Comparison of ENCODE assay signal across 1 cellular context in genomic region chr10:5419466-5420094, GRCh38.
TF ChIP-seq lines count a peak whose summit lies in the region.

No MANE protein-coding gene starts in this region.

TF ChIP-seq in WTC11, 78 proteins besides CTCF, POLR2A, EP300 and RAD21 (continued from another document):
- TF ChIP-seq, protein P1, sequence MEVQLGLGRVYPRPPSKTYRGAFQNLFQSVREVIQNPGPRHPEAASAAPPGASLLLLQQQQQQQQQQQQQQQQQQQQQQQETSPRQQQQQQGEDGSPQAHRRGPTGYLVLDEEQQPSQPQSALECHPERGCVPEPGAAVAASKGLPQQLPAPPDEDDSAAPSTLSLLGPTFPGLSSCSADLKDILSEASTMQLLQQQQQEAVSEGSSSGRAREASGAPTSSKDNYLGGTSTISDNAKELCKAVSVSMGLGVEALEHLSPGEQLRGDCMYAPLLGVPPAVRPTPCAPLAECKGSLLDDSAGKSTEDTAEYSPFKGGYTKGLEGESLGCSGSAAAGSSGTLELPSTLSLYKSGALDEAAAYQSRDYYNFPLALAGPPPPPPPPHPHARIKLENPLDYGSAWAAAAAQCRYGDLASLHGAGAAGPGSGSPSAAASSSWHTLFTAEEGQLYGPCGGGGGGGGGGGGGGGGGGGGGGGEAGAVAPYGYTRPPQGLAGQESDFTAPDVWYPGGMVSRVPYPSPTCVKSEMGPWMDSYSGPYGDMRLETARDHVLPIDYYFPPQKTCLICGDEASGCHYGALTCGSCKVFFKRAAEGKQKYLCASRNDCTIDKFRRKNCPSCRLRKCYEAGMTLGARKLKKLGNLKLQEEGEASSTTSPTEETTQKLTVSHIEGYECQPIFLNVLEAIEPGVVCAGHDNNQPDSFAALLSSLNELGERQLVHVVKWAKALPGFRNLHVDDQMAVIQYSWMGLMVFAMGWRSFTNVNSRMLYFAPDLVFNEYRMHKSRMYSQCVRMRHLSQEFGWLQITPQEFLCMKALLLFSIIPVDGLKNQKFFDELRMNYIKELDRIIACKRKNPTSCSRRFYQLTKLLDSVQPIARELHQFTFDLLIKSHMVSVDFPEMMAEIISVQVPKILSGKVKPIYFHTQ (CRISPR knock-in tag; IDR thresholded peaks at IDR 0.05), result no peak
- no peak for TF ChIP-seq NR1H2 (CRISPR knock-in tag; IDR thresholded peaks at IDR 0.05)
- TF ChIP-seq, protein P2, sequence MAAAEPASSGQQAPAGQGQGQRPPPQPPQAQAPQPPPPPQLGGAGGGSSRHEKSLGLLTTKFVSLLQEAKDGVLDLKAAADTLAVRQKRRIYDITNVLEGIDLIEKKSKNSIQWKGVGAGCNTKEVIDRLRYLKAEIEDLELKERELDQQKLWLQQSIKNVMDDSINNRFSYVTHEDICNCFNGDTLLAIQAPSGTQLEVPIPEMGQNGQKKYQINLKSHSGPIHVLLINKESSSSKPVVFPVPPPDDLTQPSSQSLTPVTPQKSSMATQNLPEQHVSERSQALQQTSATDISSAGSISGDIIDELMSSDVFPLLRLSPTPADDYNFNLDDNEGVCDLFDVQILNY (CRISPR knock-in tag; IDR thresholded peaks at IDR 0.05), result no peak
- no peak for TF ChIP-seq GRHL2 (CRISPR knock-in tag; IDR thresholded peaks at IDR 0.05; ENCODE audit: insufficient replicate concordance, severe bottlenecking)
- TF ChIP-seq USF2 (CRISPR knock-in tag; IDR thresholded peaks at IDR 0.05), result no peak
- TF ChIP-seq SMAD3 (CRISPR knock-in tag; IDR thresholded peaks at IDR 0.05; ENCODE audit: borderline replicate concordance), result no peak
- no peak for TF ChIP-seq IRF2 (CRISPR knock-in tag; IDR thresholded peaks at IDR 0.05; ENCODE audit: borderline replicate concordance, low read depth)
- TF ChIP-seq, protein P3, sequence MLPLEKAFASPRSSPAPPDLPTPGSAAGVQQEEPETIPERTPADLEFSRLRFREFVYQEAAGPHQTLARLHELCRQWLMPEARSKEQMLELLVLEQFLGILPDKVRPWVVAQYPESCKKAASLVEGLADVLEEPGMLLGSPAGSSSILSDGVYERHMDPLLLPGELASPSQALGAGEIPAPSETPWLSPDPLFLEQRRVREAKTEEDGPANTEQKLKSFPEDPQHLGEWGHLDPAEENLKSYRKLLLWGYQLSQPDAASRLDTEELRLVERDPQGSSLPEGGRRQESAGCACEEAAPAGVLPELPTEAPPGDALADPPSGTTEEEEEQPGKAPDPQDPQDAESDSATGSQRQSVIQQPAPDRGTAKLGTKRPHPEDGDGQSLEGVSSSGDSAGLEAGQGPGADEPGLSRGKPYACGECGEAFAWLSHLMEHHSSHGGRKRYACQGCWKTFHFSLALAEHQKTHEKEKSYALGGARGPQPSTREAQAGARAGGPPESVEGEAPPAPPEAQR (CRISPR knock-in tag; IDR thresholded peaks at IDR 0.05), result no peak
- TF ChIP-seq NR3C1 (CRISPR knock-in tag; conservative IDR thresholded peaks at IDR 0.05; ENCODE audit: low read depth), result no peak
- TF ChIP-seq MXD4 (CRISPR knock-in tag; IDR thresholded peaks at IDR 0.05; ENCODE audit: borderline replicate concordance), result no peak
